Comparison of ENCODE assay signal across 9 cellular contexts in the genomic region with DNA sequence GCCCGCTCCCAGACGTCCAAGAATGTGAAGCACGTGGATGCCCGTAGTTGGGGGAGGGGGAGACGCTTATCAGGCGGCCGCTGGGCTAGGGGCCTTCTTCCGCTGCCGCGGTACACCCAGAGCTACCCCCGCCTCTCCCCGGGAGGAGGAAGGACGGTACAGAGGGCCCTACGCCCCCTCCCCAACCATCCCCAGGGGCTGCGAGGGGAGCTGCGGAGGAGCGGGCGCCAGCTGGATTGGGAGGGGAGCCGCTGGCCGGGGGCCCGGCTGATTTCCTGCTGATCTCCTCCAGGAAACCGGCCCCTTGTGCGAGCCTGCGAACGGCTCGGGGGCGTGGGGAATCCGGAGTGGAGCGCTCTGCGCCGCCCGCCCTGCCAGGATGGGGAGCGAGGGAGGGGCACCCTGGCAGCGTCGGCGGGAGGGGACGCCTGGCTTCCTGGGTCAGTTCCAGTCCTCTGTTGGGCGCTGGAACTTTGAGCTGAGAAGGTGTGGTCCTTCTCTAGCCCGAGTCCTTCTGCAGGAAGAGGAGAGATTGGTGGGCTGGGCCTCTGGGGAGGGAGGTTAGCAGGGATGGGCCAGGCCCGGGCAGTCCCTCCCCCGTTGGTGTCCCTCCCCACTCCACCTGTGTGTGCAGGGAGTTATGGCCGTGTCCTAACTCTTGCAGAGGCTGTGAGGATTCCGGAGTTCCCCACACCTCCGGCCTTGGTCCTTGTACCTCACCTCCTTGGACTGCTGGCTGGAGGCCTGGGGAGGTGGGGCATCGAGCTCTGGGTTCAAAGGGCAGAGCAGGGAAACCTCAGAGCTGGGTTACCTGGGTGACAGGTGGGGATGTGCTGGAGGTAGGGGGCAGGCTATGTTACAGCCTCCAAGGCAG. TPM values are rescaled to one million over a fixed set of nuclear protein-coding genes. Genes with fewer than 3 reads are reported as not detected.
DNase-seq lines count a peak whose midpoint lies in the region; ATAC-seq and TF ChIP-seq lines count a peak whose summit lies in the region.
"Had no signal": no experiment of that assay in that cellular context is flagged by ENCODE, and none has a peak within 500 bp of the region (broad histone marks: within the 10 kb centered on the region; RNA-seq: fewer than 3 reads in every experiment).

No MANE protein-coding gene starts in this region.

- POLR2A ChIA-PET in activated CD4-positive, alpha-beta T cell treated with anti-CD3 and anti-CD28 coated beads for 36 hours (lab: Charles Lee): no interaction called here
- POLR2A ChIA-PET in RWPE1 (lab: Yijun Ruan, JAX; ENCODE audit: low non-redundant PET): no interaction called here

- H3K4me1 Mint-ChIP-seq in activated CD4-positive, alpha-beta T cell treated with anti-CD3 and anti-CD28 coated beads for 36 hours: peaks cover 57% of the 10 kb centered on the region

- H3K27ac Mint-ChIP-seq in activated CD4-positive, alpha-beta T cell treated with anti-CD3 and anti-CD28 coated beads for 36 hours: peak overlapping the region; percentile 55
- H3K27ac Mint-ChIP-seq: activated naive CD4-positive, alpha-beta T cell treated with anti-CD3 and anti-CD28 coated beads, Interleukin-2, amount 50 U/mL, for 72 hours had no signal

- peaks cover 88% of the 10 kb centered on the region for H3K4me1 ChIP-seq in stomach smooth muscle (ENCODE audit: control insufficient read depth, insufficient read depth, low read length)

- CTCF ChIA-PET in activated CD4-positive, alpha-beta T cell treated with anti-CD3 and anti-CD28 coated beads for 36 hours (lab: Charles Lee): interaction anchor here (0.6 to 2.1 kb wide), 10 partner anchors 9 to 1362 kb away, joined by 3 to 8 read pairs (median 4); no protein-coding TSS in a partner anchor
- CTCF ChIA-PET in RWPE1 (lab: Yijun Ruan, JAX): interaction anchor here (0.5 to 1.5 kb wide), 8 partner anchors 8 to 248 kb away, joined by 3 to 6 read pairs (median 4); no protein-coding TSS in a partner anchor

- H3K27me3 Mint-ChIP-seq in activated CD4-positive, alpha-beta T cell treated with anti-CD3 and anti-CD28 coated beads for 36 hours: no peaks in the 10 kb centered on the region

- peaks cover 15% of the 10 kb centered on the region for H3K36me3 Mint-ChIP-seq in activated CD4-positive, alpha-beta T cell treated with anti-CD3 and anti-CD28 coated beads for 36 hours (ENCODE audit: low read depth)

- no peaks in the 10 kb centered on the region for H3K9me3 Mint-ChIP-seq in activated CD4-positive, alpha-beta T cell treated with anti-CD3 and anti-CD28 coated beads for 36 hours (ENCODE audit: low read depth)
- H3K9me3 Mint-ChIP-seq: activated naive CD4-positive, alpha-beta T cell treated with anti-CD3 and anti-CD28 coated beads, Interleukin-2, amount 50 U/mL, for 72 hours had no signal

- ATAC-seq in activated CD4-positive, alpha-beta T cell treated with anti-CD3 and anti-CD28 coated beads for 36 hours: peak; percentile 6
- ATAC-seq in left lobe of liver (peak; percentile 49), GM21528 (IDR thresholded peaks at IDR 0.05; ENCODE audit: low FRiP score, unreplicated experiment) (no peak)

- intact Hi-C loops in activated CD4-positive, alpha-beta T cell treated with anti-CD3 and anti-CD28 coated beads for 36 hours (cut with DNase I, micrococcal nuclease): loop anchor here in 1 of 2 experiments (1.0 kb wide), 1 partner anchor 160 kb away; no protein-coding TSS in a partner anchor

- no peaks in the 10 kb centered on the region for H3K9me3 ChIP-seq in stomach smooth muscle (ENCODE audit: control insufficient read depth in 2 of 2, low read length in 2 of 2)

- DNase-seq in activated CD4-positive, alpha-beta T cell treated with anti-CD3 and anti-CD28 coated beads for 36 hours: peak; percentile 52
- DNase-seq in activated CD4-positive, alpha-beta T cell treated with anti-CD3 and anti-CD28 coated beads, Interleukin-2, amount 50 U/mL, for 4 hours: no peak
- DNase-seq in RWPE1 (ENCODE audit: low spot score): peak; percentile 76
- DNase-seq in choroid plexus epithelial cell (ENCODE audit: low read depth): peak; percentile 62
- DNase-seq in left lobe of liver (ENCODE audit: low spot score): peak; percentile 87
- no peak for DNase-seq in NCI-H1694 treated with DMSO at 0.1 percent for 48 hours (lab: John Stamatoyannopoulos, UW)

- peak overlapping the region; percentile 68 to 82 for H3K9ac ChIP-seq in stomach smooth muscle (ENCODE audit: low read length in 2 of 2)

- peak overlapping the region; percentile 78 for H3K4me3 ChIP-seq in choroid plexus epithelial cell (ENCODE audit: low read depth, low read length)
- peak overlapping the region; percentile 85 to 86 for H3K4me3 ChIP-seq in stomach smooth muscle (ENCODE audit: low read length in 2 of 2)

- H3K4me3 Mint-ChIP-seq in activated CD4-positive, alpha-beta T cell treated with anti-CD3 and anti-CD28 coated beads for 36 hours: peak overlapping the region; percentile 39

- H3K27ac ChIP-seq in RWPE1 (peak overlapping the region; percentile 96), stomach smooth muscle (ENCODE audit: low read length) (peak overlapping the region; percentile 71)

- H3K27me3 ChIP-seq in stomach smooth muscle (ENCODE audit: control insufficient read depth in 1 of 2, insufficient read depth in 2 of 2, low read length in 2 of 2): no peaks in the 10 kb centered on the region

- TF ChIP-seq CTCF in RWPE1 (conservative IDR thresholded peaks at IDR 0.05; ENCODE audit: low read depth): no peak
- TF ChIP-seq CTCF in choroid plexus epithelial cell (conservative IDR thresholded peaks at IDR 0.05; ENCODE audit: low read depth, low read length): no peak

- peaks cover 8 to 11% of the 10 kb centered on the region in 2 donors for H3K36me3 ChIP-seq in stomach smooth muscle (ENCODE audit: control insufficient read depth in 2 of 2, insufficient read depth in 2 of 2, low read length in 2 of 2)

RNA-seq across cellular contexts. Expression of a gene that starts 19.1 kb away (rescaled TPM):
- total RNA-seq in activated CD4-positive, alpha-beta T cell treated with anti-CD3 and anti-CD28 coated beads for 36 hours: not detected
- total RNA-seq in left lobe of liver: 0.68 TPM
- total RNA-seq: activated naive CD4-positive, alpha-beta T cell treated with anti-CD3 and anti-CD28 coated beads, Interleukin-2, amount 50 U/mL, for 72 hours had no signal

RNA-seq across cellular contexts. Expression of a gene that starts 36.4 kb away (rescaled TPM):
- 10 to 100 TPM; 29.8 to 40.2 TPM for total RNA-seq in activated CD4-positive, alpha-beta T cell treated with anti-CD3 and anti-CD28 coated beads for 36 hours
- total RNA-seq in left lobe of liver: 21.3 TPM

RNA-seq across cellular contexts. Expression of a gene that starts 57.7 kb away (rescaled TPM):
- 100 to 1,000 TPM; 105 to 171 TPM for total RNA-seq in activated CD4-positive, alpha-beta T cell treated with anti-CD3 and anti-CD28 coated beads for 36 hours
- total RNA-seq in left lobe of liver: 1.5 TPM

Comparison
In these comparisons a context has a peak if more than half of its experiments do, and no peak if none do; other contexts are left out.
1. DNase-seq: peak in activated CD4-positive, alpha-beta T cell treated with anti-CD3 and anti-CD28 coated beads for 36 hours (single experiment), RWPE1 (single experiment), choroid plexus epithelial cell (single experiment) and left lobe of liver (single experiment); none in activated CD4-positive, alpha-beta T cell treated with anti-CD3 and anti-CD28 coated beads, Interleukin-2, amount 50 U/mL, for 4 hours (0 of 2) and NCI-H1694 treated with DMSO at 0.1 percent for 48 hours (single experiment).
2. RNA of a gene that starts 57.7 kb away (total RNA-seq): 105 to 171 TPM in activated CD4-positive, alpha-beta T cell treated with anti-CD3 and anti-CD28 coated beads for 36 hours; 1.5 TPM in left lobe of liver (single experiment); every median in the first group is over 10 times any median in the second.